In genomic region chr6:42771741-42772100, GRCh38 we compare ENCODE assay signal across 10 cellular contexts. TPM values are rescaled to one million over a fixed set of nuclear protein-coding genes. Genes with fewer than 3 reads are reported as not detected.
DNase-seq lines count a peak whose midpoint lies in the region; ATAC-seq and TF ChIP-seq lines count a peak whose summit lies in the region.
"Had no signal": no experiment of that assay in that cellular context is flagged by ENCODE, and none has a peak within 500 bp of the region (broad histone marks: within the 10 kb centered on the region; RNA-seq: fewer than 3 reads in every experiment).

No MANE protein-coding gene starts in this region.

- peak overlapping the region; percentile 89 for H3K4me2 ChIP-seq in BLaER1
- H3K4me2 ChIP-seq in PC-3 (ENCODE audit: low read length), result no peak overlapping the region

- H3K36me3 ChIP-seq in BLaER1 (no peaks in the 10 kb centered on the region), PC-3 (ENCODE audit: low read depth, low read length) (no peaks in the 10 kb centered on the region)

- H4K20me1 ChIP-seq in BLaER1, result no peaks in the 10 kb centered on the region
- H4K20me1 ChIP-seq in PC-3 (ENCODE audit: low read length), result no peaks in the 10 kb centered on the region

- H3F3A ChIP-seq in PC-3 (ENCODE audit: low read length, unreplicated experiment), result no peaks in the 10 kb centered on the region

- H3K27me3 ChIP-seq in BLaER1 (no peaks in the 10 kb centered on the region), PC-3 (ENCODE audit: low read length) (no peaks in the 10 kb centered on the region)

- H3K9me3 ChIP-seq in BLaER1 (no peaks in the 10 kb centered on the region), PC-3 (ENCODE audit: low read length) (no peaks in the 10 kb centered on the region)

- no peak for TF ChIP-seq CTCF in PC-3 (conservative IDR thresholded peaks at IDR 0.05; ENCODE audit: low read depth, low read length)

- H2AFZ ChIP-seq in PC-3 (ENCODE audit: low read length), result no peak overlapping the region

- H3K9me2 ChIP-seq in PC-3 (replicated peaks; ENCODE audit: low read length), result no peaks in the 10 kb centered on the region

- BruUV-seq in PC-3 (replicated peaks; lab: Mats Ljungman, UMichigan), result no TSS peak

- DNase-seq in T follicular helper cell (ENCODE audit: low read depth), result peak; percentile 22
- DNase-seq in germinal center (ENCODE audit: low spot score), result peak; percentile 43
- no peak for DNase-seq in NCI-H2107 treated with DMSO at 0.1 percent for 48 hours (lab: John Stamatoyannopoulos, UW; ENCODE audit: unreplicated experiment)
- DNase-seq in PC-3, result no peak

- H3K27ac ChIP-seq in BLaER1, result 0 out of 2 replicates have a peak overlapping the region, but pooled peaks have one; percentile 29
- H3K27ac ChIP-seq in PC-3 (ENCODE audit: low read length), result no peak overlapping the region

- H3K4me1 ChIP-seq in BLaER1 (peaks cover 34% of the 10 kb centered on the region), PC-3 (ENCODE audit: insufficient read depth, low read length) (peaks cover 5% of the 10 kb centered on the region)

- H3K9ac ChIP-seq in BLaER1 (0 out of 2 replicates have a peak overlapping the region, but pooled peaks have one; percentile 22), PC-3 (ENCODE audit: low read length) (no peak overlapping the region)

- CTCF ChIA-PET in PC-3 (lab: Charles Lee), result no interaction called here

- POLR2A ChIA-PET in PC-3 (lab: Charles Lee; ENCODE audit: unreplicated experiment), result no interaction called here

- intact Hi-C loops in PC-3 (cut with micrococcal nuclease), result no loop called here

- H3K79me2 ChIP-seq in PC-3 (ENCODE audit: low read length), result no peaks in the 10 kb centered on the region

- H3K4me3 ChIP-seq in BLaER1 (no peak overlapping the region), PC-3 (ENCODE audit: low read length) (no peak overlapping the region)

- ATAC-seq in GM19372 (IDR thresholded peaks at IDR 0.05; ENCODE audit: low read depth, unreplicated experiment), result peak; percentile 20
- ATAC-seq in GM18873 (IDR thresholded peaks at IDR 0.05; ENCODE audit: low FRiP score, unreplicated experiment), result no peak
- ATAC-seq in PC-3, result no peak
- no peak for ATAC-seq in HG03442 (IDR thresholded peaks at IDR 0.05; ENCODE audit: unreplicated experiment)

RNA-seq across cellular contexts. Expression of gene BICRAL, which starts 10.1 kb away (rescaled TPM):
- total RNA-seq in PC-3 (2014; rRNA removed), result 3.3 and 3.5 TPM in 2 replicates

RNA-seq across cellular contexts. Expression of gene TBCC, which starts 25.8 kb away (rescaled TPM):
- total RNA-seq in PC-3 (2014; rRNA removed), result 32.3 and 36.5 TPM in 2 replicates

RNA-seq across cellular contexts. Expression of gene PRPH2, which starts 49.3 kb away (rescaled TPM):
- total RNA-seq in PC-3 (2014; rRNA removed), result not detected in 2 replicates
- total RNA-seq: bronchial epithelial cell; T-helper 2 cell treated with Interferon-gamma antibody and Interleukin-4, amounts not matched to agents 100 ng/mL and 5 ng/mL, for 36 hours had no signal

Comparison
In these comparisons a context has a peak if more than half of its experiments do, and no peak if none do; other contexts are left out.
1. DNase-seq: peak in T follicular helper cell (single experiment) and germinal center (single experiment); none in NCI-H2107 treated with DMSO at 0.1 percent for 48 hours (single experiment) and PC-3 (single experiment).